ENCODE assay signal across 15 cellular contexts in the genomic region with DNA sequence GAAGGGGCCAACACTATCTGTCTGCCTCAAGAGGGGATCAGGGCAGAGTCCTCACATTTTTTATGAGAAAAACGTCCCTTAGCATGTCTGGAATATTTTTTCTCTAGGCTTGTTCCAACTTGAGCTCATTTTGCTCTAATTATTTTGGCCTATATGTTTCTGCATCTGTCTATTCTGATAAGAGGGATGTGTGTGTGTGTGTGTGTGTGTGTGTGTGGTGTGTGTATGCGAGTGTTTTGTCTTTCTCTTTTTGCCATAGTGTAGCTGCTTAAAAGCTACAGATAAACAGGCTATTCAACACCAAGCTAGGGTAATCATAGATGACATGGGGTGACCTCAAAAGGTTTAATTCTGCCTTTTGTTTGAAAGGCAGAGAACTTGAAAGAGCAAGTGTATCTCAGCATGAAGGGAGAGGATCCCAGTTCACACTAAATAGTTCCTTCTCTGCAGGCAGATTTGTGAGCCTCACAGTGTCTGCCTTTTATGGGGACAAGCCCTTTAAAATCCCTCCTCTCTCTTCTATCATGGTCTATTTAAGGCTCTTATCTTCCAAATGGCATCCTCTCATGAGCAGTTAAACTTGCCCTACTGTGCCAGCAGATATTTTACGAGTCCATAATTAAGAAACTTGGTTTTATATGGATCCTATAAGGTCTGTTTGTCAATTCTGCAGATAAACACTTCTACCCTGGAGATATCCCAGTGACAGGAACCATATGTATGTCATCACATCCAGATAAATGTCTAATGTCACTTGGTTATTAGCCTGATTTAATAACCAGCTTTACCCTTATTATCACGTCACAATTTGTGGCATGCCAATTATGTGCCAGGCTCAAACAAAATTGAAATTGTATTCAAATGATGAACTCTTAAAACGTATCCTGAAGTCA.
"Had no signal": no experiment of that assay in that cellular context is flagged by ENCODE, and none has a peak within 500 bp of the region (broad histone marks: within the 10 kb centered on the region; RNA-seq: fewer than 3 reads in every experiment).

No MANE protein-coding gene starts in this region.

- H3K4me3 ChIP-seq: adrenal gland, hepatocyte, left lung, prostate gland, sigmoid colon, spleen had no signal

- H3K27ac ChIP-seq: adrenal gland, hepatocyte, left lung, prostate gland, spleen, WERI-Rb-1 had no signal

- DNase-seq: activated CD4-positive, alpha-beta memory T cell treated with anti-CD3 and anti-CD28 coated beads, Interleukin-2, amount 10 ng/mL, durations not matched to agents 7 days and 5 days; activated CD4-positive, alpha-beta T cell treated with anti-CD3 and anti-CD28 coated beads for 36 hours; activated effector memory CD4-positive, alpha-beta T cell treated with anti-CD3 and anti-CD28 coated beads, Interleukin-2, amount 50 U/mL, for 16 hours; activated T-cell treated with anti-CD3 and anti-CD28 coated beads, Interleukin-2, amount 50 U/mL, for 48 hours; adrenal gland; caudate nucleus; islet precursor cell; left lung; occipital lobe; sigmoid colon; spleen; WERI-Rb-1 had no signal

- ATAC-seq: activated CD4-positive, alpha-beta T cell treated with anti-CD3 and anti-CD28 coated beads for 36 hours; esophagus mucosa; left lung had no signal

- H2AFZ ChIP-seq: hepatocyte had no signal

- H3K79me2 ChIP-seq: hepatocyte had no signal

- H3K4me1 ChIP-seq: adrenal gland, left lung, spleen had no signal

- H3K9me3 ChIP-seq: adrenal gland, left lung, prostate gland, sigmoid colon, spleen had no signal

- H3K4me2 ChIP-seq: hepatocyte had no signal

- H3K36me3 ChIP-seq: adrenal gland, left lung, prostate gland, sigmoid colon, spleen, WERI-Rb-1 had no signal

- H3K27me3 ChIP-seq: adrenal gland, hepatocyte, left lung, sigmoid colon, spleen had no signal
